8 cellular contexts compared by ENCODE assay signal in genomic region chr2:111897630-111897923, GRCh38. TPM values are rescaled to one million over a fixed set of nuclear protein-coding genes. Genes with fewer than 3 reads are reported as not detected.
A peak's percentile ranks its signal among the peaks of the same experiment; 100 is the strongest.
DNase-seq lines count a peak whose midpoint lies in the region; ATAC-seq, FAIRE-seq and TF ChIP-seq lines count a peak whose summit lies in the region.

No MANE protein-coding gene starts in this region.

- peaks cover 18 to 24% of the 10 kb centered on the region in 2 experiments for H3K4me1 ChIP-seq in K562 (replicated peaks in 1 of 2; ENCODE audit: control insufficient read depth in 2 of 2, insufficient read depth in 2 of 2, low read length in 2 of 2)
- peaks cover 29% of the 10 kb centered on the region for H3K4me1 ChIP-seq in mononuclear cell (ENCODE audit: insufficient read depth, low read length)

- H3K36me3 ChIP-seq in H7 (replicated peaks; ENCODE audit: control insufficient read depth, insufficient read depth, low read length) (no peaks in the 10 kb centered on the region), K562 (ENCODE audit: control insufficient read depth, insufficient read depth, low read length) (no peaks in the 10 kb centered on the region)

- H3K9me3 ChIP-seq in K562 (replicated peaks; ENCODE audit: control insufficient read depth, insufficient read depth, low read depth, low read length) (no peaks in the 10 kb centered on the region), mononuclear cell (ENCODE audit: low read depth, low read length) (no peaks in the 10 kb centered on the region)

- in situ Hi-C loops in K562 (cut with MboI) = loop anchor here (25.0 kb wide), 1 partner anchor 340 kb away; no protein-coding TSS in a partner anchor

- peak overlapping the region; percentile 73 for H3K4me3 ChIP-seq in H7 (ENCODE audit: insufficient read depth, low read depth, low read length)
- H3K4me3 ChIP-seq in K562 = peak overlapping the region; percentile 59
- H3K4me3 ChIP-seq in mononuclear cell (ENCODE audit: low read length) = peak overlapping the region; percentile 47

- peak overlapping the region; percentile 60 for H3K27ac ChIP-seq in 22Rv1
- no peak overlapping the region for H3K27ac ChIP-seq in K562 (ENCODE audit: extremely low read depth, low read depth, low read length)

- no peaks in the 10 kb centered on the region for H3K9me1 ChIP-seq in K562 (ENCODE audit: control insufficient read depth, insufficient read depth, low read length)

- H3K79me2 ChIP-seq in K562 (ENCODE audit: control insufficient read depth, insufficient read depth, low read length) = no peaks in the 10 kb centered on the region

- peak overlapping the region; percentile 56 to 90; a peak in 2 of 4 replicates for H3K9ac ChIP-seq in K562 (ENCODE audit: insufficient read depth in 1 of 2, low read depth in 2 of 2, low read length in 2 of 2)

- H4K20me1 ChIP-seq in K562 (replicated peaks; ENCODE audit: control insufficient read depth, insufficient read depth, low read length) = no peaks in the 10 kb centered on the region

- H3K4me2 ChIP-seq in K562 (ENCODE audit: insufficient read depth, low read length) = peak overlapping the region; percentile 87

- POLR2A ChIA-PET in K562 (lab: Yijun Ruan, JAX) = interaction anchor here (0.6 to 1.7 kb wide), 8 partner anchors 11 to 1038 kb away, joined by 3 to 6 read pairs (median 4); partner anchors contain the start of gene ANAPC1

- TF ChIP-seq CTCF in 22Rv1 (IDR thresholded peaks at IDR 0.05) (no peak), K562 (IDR thresholded peaks at IDR 0.05 in 2 of 3, conservative IDR thresholded peaks at IDR 0.05 in 1 of 3; ENCODE audit: insufficient read depth in 2 of 3, low read depth in 1 of 3, low read length in 3 of 3) (no peak)

- TF ChIP-seq EP300 in K562 (IDR thresholded peaks at IDR 0.05; ENCODE audit: low read length) = no peak

- no peak for TF ChIP-seq RAD21 in K562 (CRISPR knock-in tag; conservative IDR thresholded peaks at IDR 0.05 in 1 of 2, IDR thresholded peaks at IDR 0.05 in 1 of 2)

- CTCF ChIA-PET in K562 (lab: Yijun Ruan, JAX; ENCODE audit: low intra/inter-chr PET ratio) = interaction anchor here (1.3 kb wide), 1 partner anchor 151 kb away, joined by 8 read pairs; no protein-coding TSS in a partner anchor

- FAIRE-seq in K562 (lab: Jason Lieb, UNC) = no peak

- peak overlapping the region; percentile 96 for H2AFZ ChIP-seq in K562 (ENCODE audit: low read depth, low read length)

- no peak for TF ChIP-seq POLR2A in K562 (conservative IDR thresholded peaks at IDR 0.05)

- ATAC-seq in K562 = no peak; the same call in 2 of the 3 replicates
- no peak for ATAC-seq in HG03460 (IDR thresholded peaks at IDR 0.05; ENCODE audit: unreplicated experiment)

- intact Hi-C loops in K562 (cut with micrococcal nuclease) = loop anchor here (5.0 kb wide), 1 partner anchor 360 kb away; the partner anchor contains the start of gene ZC3H8

- no peak for DNase-seq in H7
- DNase-seq in K562 (ENCODE audit: extremely low read depth in 1 of 4, low spot score in 3 of 4) = no peak
- DNase-seq in stimulated activated CD4-positive, alpha-beta T cell treated with anti-CD3 and anti-CD28 coated beads, Interleukin-4, amount 100 ng/mL, for 4 hours = no peak
- DNase-seq in NCI-H526 treated with DMSO at 0.1 percent for 48 hours (lab: John Stamatoyannopoulos, UW) = no peak
- no peak for DNase-seq in NCI-H2107 (lab: John Stamatoyannopoulos, UW)

- H3K27me3 ChIP-seq in H7 (ENCODE audit: control insufficient read depth, insufficient read depth, low read length) (peaks cover 14% of the 10 kb centered on the region), K562 (ENCODE audit: control insufficient read depth in 2 of 2, insufficient read depth in 2 of 2, low read length in 2 of 2) (peaks cover 0 to 6% of the 10 kb centered on the region in 2 experiments; a peak in 2 of 5 replicates), mononuclear cell (ENCODE audit: insufficient read depth, low read length) (peaks cover 20% of the 10 kb centered on the region)

- 20% methylated on average over 7 of the region's 7 CpGs for WGBS in K562 (ENCODE audit: insufficient coverage, low coverage, missing lambda C conversion rate)

- no TSS peak for BruUV-seq in K562 (replicated peaks; lab: Mats Ljungman, UMichigan)

TF ChIP-seq in K562, 482 proteins besides CTCF, POLR2A, EP300 and RAD21 (continues in another document):
- TF ChIP-seq ZFP36 (IDR thresholded peaks at IDR 0.05; ENCODE audit: low read depth, low read length, partially characterized antibody) (no peak), MBD1 (CRISPR knock-in tag; IDR thresholded peaks at IDR 0.05) (no peak), ZFPM2 (CRISPR knock-in tag; IDR thresholded peaks at IDR 0.05) (no peak), KAT7 (CRISPR knock-in tag; IDR thresholded peaks at IDR 0.05; ENCODE audit: borderline replicate concordance) (no peak), MXI1 (IDR thresholded peaks at IDR 0.05; ENCODE audit: low read depth, low read length) (no peak), TRIM24 (IDR thresholded peaks at IDR 0.05) (no peak), MLLT1 (IDR thresholded peaks at IDR 0.05) (no peak), U2AF2 (optimal IDR thresholded peaks at IDR 0.05; ENCODE audit: low read depth, low read length) (no peak), FOXM1 (IDR thresholded peaks at IDR 0.05; ENCODE audit: low read depth) (no peak), FOXM1 (CRISPR knock-in tag; IDR thresholded peaks at IDR 0.05; ENCODE audit: low read depth) (no peak), NR2F6 (CRISPR knock-in tag; IDR thresholded peaks at IDR 0.05) (no peak)

RNA-seq across cellular contexts. Expression of gene MERTK, which starts 0.8 kb away (rescaled TPM):
- total RNA-seq in H7 (2014; rRNA removed; shearing (Covaris generic)) = 8.3 and 8.7 TPM in 2 replicates
- 5.8 and 6.9 TPM in 2 replicates for total RNA-seq in K562 (2011; cell fraction: chromatin; rRNA removed; ENCODE audit: low replicate concordance)
- 5.0 and 5.3 TPM in 2 replicates for total RNA-seq in K562 (2011; cell fraction: nucleolus; rRNA removed)
- 4.0 and 4.7 TPM in 2 replicates for total RNA-seq in K562 (2011; cell fraction: nucleoplasm; rRNA removed)
- total RNA-seq in K562 (2014; rRNA removed) (0.82 and 1.1 TPM in 2 replicates), K562 (2014; rRNA removed; fragmentation: Illumina TruSeq; extraction: Trizol) (0.73 and 0.83 TPM in 2 replicates), K562 (2015; rRNA removed; fragmentation: Illumina TruSeq; extraction: Trizol) (0.62 and 0.68 TPM in 2 replicates), K562 (2021) (1.1 and 1.4 TPM in 2 replicates), mononuclear cell (3.7 TPM)
- polyA plus RNA-seq in K562 (2011; rRNA removed) (1.6 and 2.7 TPM in 2 replicates), K562 (2014; fragmentation: Illumina TruSeq; extraction: Trizol) (0.93 and 1.2 TPM in 2 replicates), K562 (2014; fragmentation: Nextera tagmentation; extraction: Ambion mirVana) (under 1 TPM; 0.23 to 0.31 TPM), K562 (2014; rRNA removed) (0.74 and 1.3 TPM in 2 replicates)
- polyA plus RNA-seq in K562 (2011; cell fraction: cytosol; rRNA removed) = 1.7 and 2.3 TPM in 2 replicates
- polyA plus RNA-seq in K562 (2011; cell fraction: nucleus; rRNA removed) = 2.4 and 3.4 TPM in 2 replicates
- 0.96 and 1.6 TPM in 2 replicates for polyA plus RNA-seq in K562 (2012)
- 2.4 and 4.1 TPM in 2 replicates for polyA minus RNA-seq in K562 (2011; rRNA and poly(A)+ RNA removed)
- polyA minus RNA-seq in K562 (2011; cell fraction: cytosol; rRNA and poly(A)+ RNA removed) = 1.4 and 1.8 TPM in 2 replicates
- polyA minus RNA-seq in K562 (2011; cell fraction: nucleus; rRNA and poly(A)+ RNA removed) = 1.5 and 3.2 TPM in 2 replicates

RNA-seq across cellular contexts. Expression of gene ANAPC1, which starts 13.6 kb away (rescaled TPM):
- total RNA-seq in H7 (2014; rRNA removed; shearing (Covaris generic)) = 76.0 and 117 TPM in 2 replicates
- total RNA-seq in K562 (2011; cell fraction: chromatin; rRNA removed; ENCODE audit: low replicate concordance) = 248 and 378 TPM in 2 replicates
- total RNA-seq in K562 (2011; cell fraction: nucleolus; rRNA removed) = 149 and 174 TPM in 2 replicates
- 181 and 218 TPM in 2 replicates for total RNA-seq in K562 (2011; cell fraction: nucleoplasm; rRNA removed)
- total RNA-seq in K562 (2014; rRNA removed) (126 and 155 TPM in 2 replicates), K562 (2014; rRNA removed; fragmentation: Illumina TruSeq; extraction: Trizol) (97.8 and 98.2 TPM in 2 replicates), K562 (2015; rRNA removed; fragmentation: Illumina TruSeq; extraction: Trizol) (84.3 and 87.1 TPM in 2 replicates), K562 (2021) (102 and 112 TPM in 2 replicates), mononuclear cell (53.3 TPM)
- polyA plus RNA-seq in K562 (2011; rRNA removed) (67.3 and 78.2 TPM in 2 replicates), K562 (2014; fragmentation: Illumina TruSeq; extraction: Trizol) (52.2 and 61.3 TPM in 2 replicates), K562 (2014; fragmentation: Nextera tagmentation; extraction: Ambion mirVana) (10 to 100 TPM; 14.0 to 18.9 TPM), K562 (2014; rRNA removed) (57.5 and 77.5 TPM in 2 replicates)
- polyA plus RNA-seq in K562 (2011; cell fraction: cytosol; rRNA removed) = 42.5 and 56.6 TPM in 2 replicates
- 87.3 and 96.1 TPM in 2 replicates for polyA plus RNA-seq in K562 (2011; cell fraction: nucleus; rRNA removed)
- 25.3 and 38.9 TPM in 2 replicates for polyA plus RNA-seq in K562 (2012)
- 219 and 246 TPM in 2 replicates for polyA minus RNA-seq in K562 (2011; rRNA and poly(A)+ RNA removed)
- 81.3 and 88.9 TPM in 2 replicates for polyA minus RNA-seq in K562 (2011; cell fraction: cytosol; rRNA and poly(A)+ RNA removed)
- polyA minus RNA-seq in K562 (2011; cell fraction: nucleus; rRNA and poly(A)+ RNA removed) = 185 and 193 TPM in 2 replicates
